In genomic region chr4:38928886-38929285, GRCh38 we compare ENCODE assay signal across 23 cellular contexts.
"Had no signal": no experiment of that assay in that cellular context is flagged by ENCODE, and none has a peak within 500 bp of the region (broad histone marks: within the 10 kb centered on the region; RNA-seq: fewer than 3 reads in every experiment).

No MANE protein-coding gene starts in this region.

- H3K36me3 Mint-ChIP-seq: naive thymus-derived CD4-positive, alpha-beta T cell had no signal

- H3K27ac Mint-ChIP-seq: endodermal cell; naive thymus-derived CD4-positive, alpha-beta T cell had no signal

- H3K4me1 ChIP-seq: parathyroid adenoma, prostate gland, suprapubic skin, thyroid gland, upper lobe of right lung, vagina had no signal

- H3K27me3 ChIP-seq: hepatocyte, suprapubic skin, thyroid gland, upper lobe of right lung, vagina had no signal

- H3K27ac ChIP-seq: hepatocyte, parathyroid adenoma, prostate gland, skin epidermis, suprapubic skin, thyroid gland, upper lobe of right lung, vagina had no signal

- H3K4me1 Mint-ChIP-seq: naive thymus-derived CD4-positive, alpha-beta T cell had no signal

- H3K4me2 ChIP-seq: hepatocyte had no signal

- H3K4me3 Mint-ChIP-seq: endodermal cell; naive thymus-derived CD4-positive, alpha-beta T cell; neural crest cell had no signal

- DNase-seq: dermis blood vessel endothelial cell; effector CD4-positive, alpha-beta T cell; endodermal cell; erythroblast; foreskin melanocyte; head of caudate nucleus; kidney; left cardiac atrium; mesendoderm; naive thymus-derived CD4-positive, alpha-beta T cell; stimulated activated CD4-positive, alpha-beta T cell treated with anti-CD3 and anti-CD28 coated beads, Interleukin-2, amount 100 ng/mL, for 24 hours; stimulated activated CD4-positive, alpha-beta T cell treated with anti-CD3 and anti-CD28 coated beads, Interleukin-4, amount 100 ng/mL, for 4 hours; stimulated activated naive CD4-positive, alpha-beta T cell treated with Interleukin-2 at 50 U/mL for 16 hours; thyroid gland; upper lobe of right lung had no signal

- H3K9me3 Mint-ChIP-seq: endodermal cell; naive thymus-derived CD4-positive, alpha-beta T cell; neural crest cell had no signal

- H2AFZ ChIP-seq: hepatocyte, parathyroid adenoma had no signal

- H3K4me3 ChIP-seq: hepatocyte, prostate gland, skin epidermis, suprapubic skin, thyroid gland, upper lobe of right lung, vagina had no signal

- ATAC-seq: left cardiac atrium; naive thymus-derived CD4-positive, alpha-beta T cell; sciatic nerve; upper lobe of right lung had no signal

- H3K9me3 ChIP-seq: prostate gland, suprapubic skin, thyroid gland, upper lobe of right lung, vagina had no signal

- H3K9ac ChIP-seq: parathyroid adenoma had no signal
